Comparison of ENCODE assay signal across 9 cellular contexts in genomic region chr4:54062392-54062791, GRCh38. TPM values are rescaled to one million over a fixed set of nuclear protein-coding genes. Genes with fewer than 3 reads are reported as not detected.
DNase-seq lines count a peak whose midpoint lies in the region; ATAC-seq and TF ChIP-seq lines count a peak whose summit lies in the region.
"Had no signal": no experiment of that assay in that cellular context is flagged by ENCODE, and none has a peak within 500 bp of the region (broad histone marks: within the 10 kb centered on the region; RNA-seq: fewer than 3 reads in every experiment).

No MANE protein-coding gene starts in this region.

- CTCF ChIA-PET in activated naive CD4-positive, alpha-beta T cell treated with anti-CD3 and anti-CD28 coated beads for 36 hours (lab: Charles Lee), result interaction anchor here (1.1 to 1.4 kb wide), 5 partner anchors 21 to 172 kb away, joined by 3 to 4 read pairs (median 3); no protein-coding TSS in a partner anchor

- ATAC-seq in memory B cell (ENCODE audit: low read depth), result no peak
- no peak for ATAC-seq in HG03196 (IDR thresholded peaks at IDR 0.05; ENCODE audit: unreplicated experiment)

- H3K4me3 ChIP-seq in astrocyte of the spinal cord (ENCODE audit: low read depth, low read length) (peak overlapping the region; percentile 93), transverse colon (peak overlapping the region in 3 of 4 donors; percentile 86 to 97 (median 96))

- H3K27me3 ChIP-seq in transverse colon, result no peaks in the 10 kb centered on the region

- H3K27ac Mint-ChIP-seq in activated naive CD4-positive, alpha-beta T cell treated with anti-CD3 and anti-CD28 coated beads for 36 hours, result peak overlapping the region; percentile 24
- no peak overlapping the region for H3K27ac Mint-ChIP-seq in memory B cell

- no peak for TF ChIP-seq EP300 in transverse colon (IDR thresholded peaks at IDR 0.05; ENCODE audit: low read depth)

- peaks cover 14 to 67% (median 32%) of the 10 kb centered on the region in 4 donors for H3K4me1 ChIP-seq in transverse colon

- peak overlapping the region; percentile 84 for H3K4me3 Mint-ChIP-seq in activated naive CD4-positive, alpha-beta T cell treated with anti-CD3 and anti-CD28 coated beads for 36 hours
- H3K4me3 Mint-ChIP-seq in memory B cell, result peak overlapping the region; percentile 90

- H3K9me3 Mint-ChIP-seq in activated naive CD4-positive, alpha-beta T cell treated with anti-CD3 and anti-CD28 coated beads for 36 hours, result no peaks in the 10 kb centered on the region
- H3K9me3 Mint-ChIP-seq in memory B cell, result no peaks in the 10 kb centered on the region

- TF ChIP-seq CTCF in astrocyte of the spinal cord (IDR thresholded peaks at IDR 0.05; ENCODE audit: low read depth, low read length), result no peak
- no peak for TF ChIP-seq CTCF in transverse colon (IDR thresholded peaks at IDR 0.05)

- H3K4me1 Mint-ChIP-seq in activated naive CD4-positive, alpha-beta T cell treated with anti-CD3 and anti-CD28 coated beads for 36 hours (ENCODE audit: low read depth), result peaks cover 55% of the 10 kb centered on the region
- peaks cover 45% of the 10 kb centered on the region for H3K4me1 Mint-ChIP-seq in memory B cell

- H3K27me3 Mint-ChIP-seq in activated naive CD4-positive, alpha-beta T cell treated with anti-CD3 and anti-CD28 coated beads for 36 hours (ENCODE audit: low read depth), result no peaks in the 10 kb centered on the region
- H3K27me3 Mint-ChIP-seq in memory B cell, result no peaks in the 10 kb centered on the region

- H3K36me3 ChIP-seq in transverse colon, result peaks cover 0 to 4% (median 0%) of the 10 kb centered on the region in 4 donors

- no peaks in the 10 kb centered on the region for H3K36me3 Mint-ChIP-seq in activated naive CD4-positive, alpha-beta T cell treated with anti-CD3 and anti-CD28 coated beads for 36 hours (ENCODE audit: low read depth)
- peaks cover 3% of the 10 kb centered on the region for H3K36me3 Mint-ChIP-seq in memory B cell

- 48 to 66% methylated on average over 3 of the region's 3 CpGs for WGBS in transverse colon (ENCODE audit: low coverage in 1 of 2), 2 donors

- H3K9me3 ChIP-seq in transverse colon, result no peaks in the 10 kb centered on the region

- DNase-seq in activated naive CD4-positive, alpha-beta T cell treated with anti-CD3 and anti-CD28 coated beads for 36 hours, result no peak
- DNase-seq in activated naive CD4-positive, alpha-beta T cell treated with Interleukin-2 at 50 U/mL for 16 hours, result no peak
- DNase-seq in astrocyte of the spinal cord (ENCODE audit: low read depth, low spot score) (no peak), memory B cell (ENCODE audit: low spot score in 2 of 2) (no peak), transverse colon (no peak), AG20443 (ENCODE audit: low spot score) (no peak), NCI-H510A treated with DMSO at 0.1 percent for 48 hours (lab: John Stamatoyannopoulos, UW) (no peak)

- TF ChIP-seq POLR2A in transverse colon (IDR thresholded peaks at IDR 0.05), result no peak

- intact Hi-C loops in activated naive CD4-positive, alpha-beta T cell treated with anti-CD3 and anti-CD28 coated beads for 36 hours (cut with micrococcal nuclease), result loop anchor here (2.0 to 5.0 kb wide), 6 partner anchors 132 to 1340 kb away; no protein-coding TSS in a partner anchor
- intact Hi-C loops in transverse colon (cut with DNase I; ENCODE audit: low total_unique reads), result loop anchor here (10.0 kb wide), 1 partner anchor 162 kb away; the partner anchor contains the start of gene PDGFRA

- in situ Hi-C loops in astrocyte of the spinal cord (cut with HindIII; ENCODE audit: low sequenced_read_pairs), result no loop called here
- in situ Hi-C loops in transverse colon (cut with MboI; ENCODE audit: low pct_ligation_motif_present in 1 of 4, low pct_unique_long_range_greater_than_20kb in 1 of 4, low sequenced_read_pairs in 3 of 4), result loop anchor here in 2 of 4 donors (25.0 kb wide), 1 partner anchor 700 kb away; the partner anchor contains the start of gene SCFD2 (in 2 of the 2)

- H3K27ac ChIP-seq in transverse colon, result peak overlapping the region in 3 of 4 donors; percentile 95 to 98 (median 96)

RNA-seq across cellular contexts. Expression of gene CHIC2, which starts 2.0 kb away (rescaled TPM):
- total RNA-seq in activated naive CD4-positive, alpha-beta T cell treated with anti-CD3 and anti-CD28 coated beads for 36 hours, result 1 to 10 TPM; 7.2 to 7.6 TPM
- 100 to 1,000 TPM in 1 of 4 donors, 10 to 100 TPM in 3; 36.2 to 106 (median 52.0) TPM for total RNA-seq in transverse colon

RNA-seq across cellular contexts. Expression of gene GSX2, which starts 37.6 kb away (rescaled TPM):
- not detected for total RNA-seq in activated naive CD4-positive, alpha-beta T cell treated with anti-CD3 and anti-CD28 coated beads for 36 hours
- not detected for total RNA-seq in transverse colon
- total RNA-seq: mesenteric fat pad had no signal

Comparison
In these comparisons a context has a peak if more than half of its experiments do, and no peak if none do; other contexts are left out.
1. RNA of gene CHIC2, which starts 2.0 kb away (total RNA-seq): 36.2 to 106 TPM in transverse colon; 7.2 to 7.6 TPM in activated naive CD4-positive, alpha-beta T cell treated with anti-CD3 and anti-CD28 coated beads for 36 hours; every median in the first group is over 4 times any median in the second.